In genomic region chr9:70504814-70505213, GRCh38 we compare ENCODE assay signal across 20 cellular contexts.
DNase-seq lines count a peak whose midpoint lies in the region; ATAC-seq and TF ChIP-seq lines count a peak whose summit lies in the region.
"Had no signal": no experiment of that assay in that cellular context is flagged by ENCODE, and none has a peak within 500 bp of the region (broad histone marks: within the 10 kb centered on the region; RNA-seq: fewer than 3 reads in every experiment).

No MANE protein-coding gene starts in this region.

- intact Hi-C loops in sciatic nerve (cut with DNase I): no loop called here
- intact Hi-C loops in breast epithelium (cut with DNase I; ENCODE audit: low total_unique reads): no loop called here

- H3K27me3 ChIP-seq in fibroblast of lung (ENCODE audit: control insufficient read depth, insufficient read depth, low read length) (no peaks in the 10 kb centered on the region), breast epithelium (no peaks in the 10 kb centered on the region)
- H3K27me3 ChIP-seq: esophagus muscularis mucosa had no signal

- no peak overlapping the region for H3K4me2 ChIP-seq in fibroblast of lung (ENCODE audit: extremely low read depth, insufficient read depth, low read length)
- H3K4me2 ChIP-seq: PC-9 had no signal

- no peak for TF ChIP-seq POLR2A in breast epithelium (IDR thresholded peaks at IDR 0.05)

- H3K27ac ChIP-seq in fibroblast of lung (ENCODE audit: insufficient read depth, low read length) (no peak overlapping the region), breast epithelium (peak overlapping the region in 1 of 2 donors; percentile 41)
- H3K27ac ChIP-seq: 22Rv1, PC-9 had no signal

- DNase-seq in NOMO-1 treated with DMSO at 0.1 percent for 48 hours (lab: John Stamatoyannopoulos, UW; ENCODE audit: unreplicated experiment): peak; percentile 11
- no peak for DNase-seq in NOMO-1 treated with dmso at 0.1 percent for 144 hours (lab: John Stamatoyannopoulos, UW; ENCODE audit: unreplicated experiment)
- DNase-seq in RPMI7951 (ENCODE audit: low read depth): peak; percentile 32
- peak; percentile 6 to 54 for DNase-seq in fibroblast of lung (ENCODE audit: low read depth in 2 of 2)
- DNase-seq in sciatic nerve (ENCODE audit: low spot score): no peak
- DNase-seq in globus pallidus (ENCODE audit: low spot score): no peak
- DNase-seq in breast epithelium (ENCODE audit: low spot score in 2 of 2): no peak
- DNase-seq: activated naive CD4-positive, alpha-beta T cell; activated T-cell treated with anti-CD3 and anti-CD28 coated beads, Interleukin-2, amount 50 U/mL, for 24 hours; effector memory CD8-positive, alpha-beta T cell; glutamatergic neuron; NCI-H1417 treated with DMSO at 0.1 percent for 48 hours; NCI-H526 treated with DMSO at 0.1 percent for 48 hours; PC-9; retina had no signal

- ATAC-seq in sciatic nerve: peak; percentile 33
- no peak for ATAC-seq in GM21717 (IDR thresholded peaks at IDR 0.05; ENCODE audit: unreplicated experiment)
- ATAC-seq: activated CD4-positive, CD25-positive, alpha-beta regulatory T cell treated with anti-CD3 and anti-CD28 coated beads, Interleukin-2, amount 50 U/mL, for 24 hours; effector memory CD8-positive, alpha-beta T cell; left lobe of liver had no signal

- no peak overlapping the region for H2AFZ ChIP-seq in fibroblast of lung (ENCODE audit: low read length)
- H2AFZ ChIP-seq: PC-9 had no signal

- no peak overlapping the region for H3K9ac ChIP-seq in fibroblast of lung (ENCODE audit: insufficient read depth, low read length)

- H3K9me3 ChIP-seq in fibroblast of lung (ENCODE audit: control insufficient read depth, insufficient read depth, low read depth, low read length) (no peaks in the 10 kb centered on the region), breast epithelium (no peaks in the 10 kb centered on the region)
- H3K9me3 ChIP-seq: esophagus muscularis mucosa had no signal

- TF ChIP-seq CTCF in fibroblast of lung (conservative IDR thresholded peaks at IDR 0.05 in 1 of 2, IDR thresholded peaks at IDR 0.05 in 1 of 2; ENCODE audit: low read depth in 1 of 2, low read length in 2 of 2) (no peak), breast epithelium (IDR thresholded peaks at IDR 0.05) (no peak)

- H3K4me3 ChIP-seq in fibroblast of lung (replicated peaks in 1 of 4; ENCODE audit: control extremely low read depth in 1 of 4, insufficient read depth in 1 of 4, low read depth in 3 of 4, low read length in 4 of 4) (no peak overlapping the region), breast epithelium (no peak overlapping the region)
- H3K4me3 ChIP-seq: esophagus muscularis mucosa, PC-9 had no signal

- no peaks in the 10 kb centered on the region for H3K36me3 ChIP-seq in fibroblast of lung (ENCODE audit: control insufficient read depth, insufficient read depth, low read length)
- H3K36me3 ChIP-seq in breast epithelium: no peaks in the 10 kb centered on the region
- H3K36me3 ChIP-seq: esophagus muscularis mucosa had no signal

- H4K20me1 ChIP-seq in fibroblast of lung (ENCODE audit: control insufficient read depth, extremely low read depth, insufficient read depth, low read length): no peaks in the 10 kb centered on the region

- no peaks in the 10 kb centered on the region for H3K4me1 ChIP-seq in fibroblast of lung (ENCODE audit: control insufficient read depth, extremely low read depth, insufficient read depth, low read length)
- H3K4me1 ChIP-seq in breast epithelium: no peaks in the 10 kb centered on the region

- H3K79me2 ChIP-seq in fibroblast of lung (ENCODE audit: control insufficient read depth, insufficient read depth, low read length): no peaks in the 10 kb centered on the region

Comparison
In these comparisons a context has a peak if more than half of its experiments do, and no peak if none do; other contexts are left out.
1. DNase-seq: peak in NOMO-1 treated with DMSO at 0.1 percent for 48 hours (single experiment), RPMI7951 (single experiment) and fibroblast of lung (2 of 2); none in NOMO-1 treated with dmso at 0.1 percent for 144 hours (single experiment), sciatic nerve (single experiment), globus pallidus (single experiment) and breast epithelium (0 of 2).